Comparison of ENCODE assay signal across 17 cellular contexts in genomic region chr2:122999823-123000222, GRCh38.
"Had no signal": no experiment of that assay in that cellular context is flagged by ENCODE, and none has a peak within 500 bp of the region (broad histone marks: within the 10 kb centered on the region; RNA-seq: fewer than 3 reads in every experiment).

No MANE protein-coding gene starts in this region.

- H3K27ac ChIP-seq: brain microvascular endothelial cell, prostate gland, sigmoid colon, transverse colon had no signal

- H3K36me3 ChIP-seq: brain microvascular endothelial cell, prostate gland, sigmoid colon, transverse colon had no signal

- H3K9me3 ChIP-seq: prostate gland, transverse colon had no signal

- DNase-seq: activated CD4-positive, alpha-beta T cell treated with anti-CD3 and anti-CD28 coated beads, Interleukin-2, amount 50 U/mL, for 4 hours; activated CD4-positive, CD25-positive, alpha-beta regulatory T cell treated with anti-CD3 and anti-CD28 coated beads, Interleukin-2, amount 50 U/mL, for 72 hours; activated effector memory CD4-positive, alpha-beta T cell treated with Interleukin-2 at 50 U/mL for 16 hours; activated T-cell treated with anti-CD3 and anti-CD28 coated beads, Interleukin-2, amount 50 U/mL, for 1 hour; amniotic stem cell; brain microvascular endothelial cell; glutamatergic neuron; naive B cell; nucleus accumbens; sigmoid colon; stimulated activated CD4-positive, alpha-beta T cell treated with anti-CD3 and anti-CD28 coated beads, Interleukin-2, amount 100 ng/mL, for 24 hours; stimulated activated naive B cell treated with anti-CD40 and anti-IgM and Interleukin-4, amounts not matched to agents 10 μg/mL and 1 μg/mL and 100 μg/mL, for 72 hours; substantia nigra; transverse colon had no signal

- H3K27me3 ChIP-seq: brain microvascular endothelial cell, sigmoid colon, transverse colon had no signal

- H3K4me1 ChIP-seq: prostate gland, sigmoid colon, transverse colon had no signal

- ATAC-seq: esophagus mucosa; stimulated activated naive B cell treated with anti-CD40 and anti-IgM and Interleukin-4, amounts not matched to agents 10 μg/mL and 1 μg/mL and 100 μg/mL, for 72 hours had no signal

- H3K4me3 ChIP-seq: lung, prostate gland, sigmoid colon, transverse colon had no signal
